In the genomic region with DNA sequence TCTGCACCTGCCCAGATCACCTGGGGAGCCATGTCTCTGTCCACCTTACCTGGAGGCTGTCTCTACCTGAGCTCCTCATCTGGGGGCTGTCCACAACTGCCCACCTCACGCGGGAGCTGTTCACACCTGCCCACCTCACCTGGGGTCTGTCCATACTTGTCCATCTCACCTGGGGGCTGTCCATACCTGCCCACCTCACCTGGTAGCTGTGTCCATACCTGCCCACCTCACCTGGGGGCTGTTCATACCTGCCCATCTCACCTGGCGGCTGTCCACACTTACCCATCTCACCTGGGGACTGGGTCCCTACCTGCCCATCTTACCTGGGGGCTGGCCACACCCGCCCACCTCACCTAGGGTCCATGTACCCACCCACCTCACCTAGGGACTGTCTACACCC, we compare ENCODE assay signal across 1 cellular context.
TF ChIP-seq lines count a peak whose summit lies in the region.

No MANE protein-coding gene starts in this region.

TF ChIP-seq in GM23338, 12 proteins besides CTCF, POLR2A, EP300 and RAD21 (continued from another document):
- TF ChIP-seq, protein P1, sequence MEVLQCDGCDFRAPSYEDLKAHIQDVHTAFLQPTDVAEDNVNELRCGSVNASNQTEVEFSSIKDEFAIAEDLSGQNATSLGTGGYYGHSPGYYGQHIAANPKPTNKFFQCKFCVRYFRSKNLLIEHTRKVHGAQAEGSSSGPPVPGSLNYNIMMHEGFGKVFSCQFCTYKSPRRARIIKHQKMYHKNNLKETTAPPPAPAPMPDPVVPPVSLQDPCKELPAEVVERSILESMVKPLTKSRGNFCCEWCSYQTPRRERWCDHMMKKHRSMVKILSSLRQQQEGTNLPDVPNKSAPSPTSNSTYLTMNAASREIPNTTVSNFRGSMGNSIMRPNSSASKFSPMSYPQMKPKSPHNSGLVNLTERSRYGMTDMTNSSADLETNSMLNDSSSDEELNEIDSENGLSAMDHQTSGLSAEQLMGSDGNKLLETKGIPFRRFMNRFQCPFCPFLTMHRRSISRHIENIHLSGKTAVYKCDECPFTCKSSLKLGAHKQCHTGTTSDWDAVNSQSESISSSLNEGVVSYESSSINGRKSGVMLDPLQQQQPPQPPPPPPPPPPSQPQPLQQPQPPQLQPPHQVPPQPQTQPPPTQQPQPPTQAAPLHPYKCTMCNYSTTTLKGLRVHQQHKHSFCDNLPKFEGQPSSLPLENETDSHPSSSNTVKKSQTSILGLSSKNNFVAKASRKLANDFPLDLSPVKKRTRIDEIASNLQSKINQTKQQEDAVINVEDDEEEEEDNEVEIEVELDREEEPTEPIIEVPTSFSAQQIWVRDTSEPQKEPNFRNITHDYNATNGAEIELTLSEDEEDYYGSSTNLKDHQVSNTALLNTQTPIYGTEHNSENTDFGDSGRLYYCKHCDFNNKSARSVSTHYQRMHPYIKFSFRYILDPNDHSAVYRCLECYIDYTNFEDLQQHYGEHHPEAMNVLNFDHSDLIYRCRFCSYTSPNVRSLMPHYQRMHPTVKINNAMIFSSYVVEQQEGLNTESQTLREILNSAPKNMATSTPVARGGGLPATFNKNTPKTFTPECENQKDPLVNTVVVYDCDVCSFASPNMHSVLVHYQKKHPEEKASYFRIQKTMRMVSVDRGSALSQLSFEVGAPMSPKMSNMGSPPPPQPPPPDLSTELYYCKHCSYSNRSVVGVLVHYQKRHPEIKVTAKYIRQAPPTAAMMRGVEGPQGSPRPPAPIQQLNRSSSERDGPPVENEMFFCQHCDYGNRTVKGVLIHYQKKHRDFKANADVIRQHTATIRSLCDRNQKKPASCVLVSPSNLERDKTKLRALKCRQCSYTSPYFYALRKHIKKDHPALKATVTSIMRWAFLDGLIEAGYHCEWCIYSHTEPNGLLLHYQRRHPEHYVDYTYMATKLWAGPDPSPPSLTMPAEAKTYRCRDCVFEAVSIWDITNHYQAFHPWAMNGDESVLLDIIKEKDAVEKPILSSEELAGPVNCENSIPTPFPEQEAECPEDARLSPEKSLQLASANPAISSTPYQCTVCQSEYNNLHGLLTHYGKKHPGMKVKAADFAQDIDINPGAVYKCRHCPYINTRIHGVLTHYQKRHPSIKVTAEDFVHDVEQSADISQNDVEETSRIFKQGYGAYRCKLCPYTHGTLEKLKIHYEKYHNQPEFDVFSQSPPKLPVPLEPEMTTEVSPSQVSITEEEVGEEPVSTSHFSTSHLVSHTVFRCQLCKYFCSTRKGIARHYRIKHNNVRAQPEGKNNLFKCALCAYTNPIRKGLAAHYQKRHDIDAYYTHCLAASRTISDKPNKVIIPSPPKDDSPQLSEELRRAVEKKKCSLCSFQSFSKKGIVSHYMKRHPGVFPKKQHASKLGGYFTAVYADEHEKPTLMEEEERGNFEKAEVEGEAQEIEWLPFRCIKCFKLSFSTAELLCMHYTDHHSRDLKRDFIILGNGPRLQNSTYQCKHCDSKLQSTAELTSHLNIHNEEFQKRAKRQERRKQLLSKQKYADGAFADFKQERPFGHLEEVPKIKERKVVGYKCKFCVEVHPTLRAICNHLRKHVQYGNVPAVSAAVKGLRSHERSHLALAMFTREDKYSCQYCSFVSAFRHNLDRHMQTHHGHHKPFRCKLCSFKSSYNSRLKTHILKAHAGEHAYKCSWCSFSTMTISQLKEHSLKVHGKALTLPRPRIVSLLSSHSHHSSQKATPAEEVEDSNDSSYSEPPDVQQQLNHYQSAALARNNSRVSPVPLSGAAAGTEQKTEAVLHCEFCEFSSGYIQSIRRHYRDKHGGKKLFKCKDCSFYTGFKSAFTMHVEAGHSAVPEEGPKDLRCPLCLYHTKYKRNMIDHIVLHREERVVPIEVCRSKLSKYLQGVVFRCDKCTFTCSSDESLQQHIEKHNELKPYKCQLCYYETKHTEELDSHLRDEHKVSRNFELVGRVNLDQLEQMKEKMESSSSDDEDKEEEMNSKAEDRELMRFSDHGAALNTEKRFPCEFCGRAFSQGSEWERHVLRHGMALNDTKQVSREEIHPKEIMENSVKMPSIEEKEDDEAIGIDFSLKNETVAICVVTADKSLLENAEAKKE (CRISPR knock-in tag; IDR thresholded peaks at IDR 0.05), result no peak
- no peak for TF ChIP-seq JUNB (IDR thresholded peaks at IDR 0.05; ENCODE audit: unreplicated experiment)
